13 cellular contexts compared by ENCODE assay signal in the genomic region with DNA sequence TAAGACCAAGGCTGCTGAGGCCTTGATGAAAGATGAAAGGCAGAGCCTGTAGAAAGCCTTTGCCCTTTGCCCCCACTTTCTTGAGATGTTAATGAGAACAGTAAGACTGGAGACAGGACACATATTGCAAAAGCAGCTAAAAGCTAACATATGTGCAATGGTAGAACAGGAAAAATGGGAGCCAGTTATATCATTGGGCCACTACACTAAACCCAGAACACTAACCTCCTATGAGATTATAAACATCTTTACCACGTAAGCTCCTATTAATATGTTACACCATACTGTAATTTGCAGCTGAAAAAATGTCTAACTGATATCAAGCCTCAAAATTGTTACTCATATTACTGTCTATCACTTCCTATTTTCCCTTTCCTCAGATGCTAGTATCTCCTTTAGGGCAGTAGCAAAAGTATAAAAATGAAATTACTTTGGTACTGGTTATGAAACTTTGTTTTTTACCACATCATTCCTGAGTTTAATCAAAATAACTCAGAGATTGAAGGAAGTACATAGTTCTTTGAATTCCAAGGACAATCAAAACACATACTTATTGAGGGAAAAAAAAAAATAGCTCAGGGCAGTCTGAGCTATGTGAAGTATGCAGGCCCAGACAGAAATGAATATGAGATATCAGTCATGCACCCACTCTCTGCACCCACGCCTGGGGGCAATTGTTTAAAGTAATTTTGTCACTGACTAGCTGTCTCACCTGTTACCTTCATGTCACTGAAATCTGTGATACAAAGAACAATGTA. TPM values are rescaled to one million over a fixed set of nuclear protein-coding genes. Genes with fewer than 3 reads are reported as not detected.
DNase-seq lines count a peak whose midpoint lies in the region; ATAC-seq and TF ChIP-seq lines count a peak whose summit lies in the region.
"Had no signal": no experiment of that assay in that cellular context is flagged by ENCODE, and none has a peak within 500 bp of the region (broad histone marks: within the 10 kb centered on the region; RNA-seq: fewer than 3 reads in every experiment).

No MANE protein-coding gene starts in this region.

- peaks cover 38% of the 10 kb centered on the region for H3K4me1 Mint-ChIP-seq in activated B cell treated with CpG ODN at 0.5 μM for 24 hours

- WGBS in suprapubic skin, result 35% methylated on average over 2 of the region's 2 CpGs

- H3K4me1 ChIP-seq in suprapubic skin, result peaks cover 48% of the 10 kb centered on the region

- no peak overlapping the region for H3K4me3 Mint-ChIP-seq in activated B cell treated with CpG ODN at 0.5 μM for 24 hours

- POLR2A ChIA-PET in activated B cell treated with CpG ODN at 0.5 μM for 24 hours (lab: Charles Lee), result interaction anchor here (0.6 to 4.7 kb wide), 5 partner anchors 7 to 194 kb away, joined by 3 to 47 read pairs (median 9); a partner anchor contains a TSS

- peaks cover 22% of the 10 kb centered on the region for H3K36me3 ChIP-seq in suprapubic skin

- TF ChIP-seq POLR2A in suprapubic skin (IDR thresholded peaks at IDR 0.05), result no peak

- CTCF ChIA-PET in activated B cell treated with CpG ODN at 0.5 μM for 24 hours (lab: Charles Lee), result no interaction called here

- intact Hi-C loops in activated B cell treated with CpG ODN at 0.5 μM for 24 hours (cut with micrococcal nuclease), result no loop called here

- ATAC-seq in activated B cell treated with CpG ODN at 0.5 μM for 24 hours (ENCODE audit: low read depth) (no peak), GM19397 (IDR thresholded peaks at IDR 0.05; ENCODE audit: unreplicated experiment) (no peak)
- ATAC-seq: mucosa of descending colon had no signal

- peak; percentile 17 for DNase-seq in NOMO-1 treated with DMSO at 0.1 percent for 48 hours (lab: John Stamatoyannopoulos, UW; ENCODE audit: unreplicated experiment)
- no peak for DNase-seq in NOMO-1 treated with dmso at 0.1 percent for 144 hours (lab: John Stamatoyannopoulos, UW; ENCODE audit: unreplicated experiment)
- no peak for DNase-seq in activated B cell treated with CpG ODN at 0.5 μM for 24 hours
- peak; percentile 70 for DNase-seq in fibroblast of villous mesenchyme (ENCODE audit: low read depth)
- no peak for DNase-seq in suprapubic skin (ENCODE audit: low spot score in 2 of 2)
- DNase-seq in activated CD4-positive, alpha-beta T cell treated with anti-CD3 and anti-CD28 coated beads for 4 hours, result no peak
- no peak for DNase-seq in KBM-7
- DNase-seq: activated CD4-positive, alpha-beta T cell treated with anti-CD3 and anti-CD28 coated beads, Interleukin-2, amount 50 U/mL, for 1 hour; mucosa of descending colon had no signal

- no peaks in the 10 kb centered on the region for H3K27me3 Mint-ChIP-seq in activated B cell treated with CpG ODN at 0.5 μM for 24 hours

- H3K36me3 Mint-ChIP-seq in activated B cell treated with CpG ODN at 0.5 μM for 24 hours (ENCODE audit: low read depth), result peaks cover 76% of the 10 kb centered on the region

- peak overlapping the region; percentile 69 for H3K27ac Mint-ChIP-seq in activated B cell treated with CpG ODN at 0.5 μM for 24 hours

- no peaks in the 10 kb centered on the region for H3K9me3 Mint-ChIP-seq in activated B cell treated with CpG ODN at 0.5 μM for 24 hours

- TF ChIP-seq EP300 in suprapubic skin (IDR thresholded peaks at IDR 0.05), result no peak

- H3K4me3 ChIP-seq in fibroblast of villous mesenchyme (ENCODE audit: low read depth, low read length) (no peak overlapping the region), suprapubic skin (no peak overlapping the region)
- H3K4me3 ChIP-seq: mucosa of descending colon had no signal

- in situ Hi-C loops in KBM-7 (cut with MboI; ENCODE audit: low pct_unique_long_range_greater_than_20kb, low sequenced_read_pairs), result no loop called here

- no peaks in the 10 kb centered on the region for H3K27me3 ChIP-seq in suprapubic skin

- H3K27ac ChIP-seq in suprapubic skin, result peak overlapping the region; percentile 85
- H3K27ac ChIP-seq: 22Rv1, HL-60 had no signal

- no peaks in the 10 kb centered on the region for H3K9me3 ChIP-seq in suprapubic skin
- H3K9me3 ChIP-seq: mucosa of descending colon had no signal

- TF ChIP-seq CTCF in activated B cell treated with CpG ODN at 0.5 μM for 24 hours (IDR thresholded peaks at IDR 0.05), result no peak
- TF ChIP-seq CTCF in fibroblast of villous mesenchyme (IDR thresholded peaks at IDR 0.05; ENCODE audit: insufficient read depth, low read depth, low read length), result no peak
- no peak for TF ChIP-seq CTCF in suprapubic skin (IDR thresholded peaks at IDR 0.05)

RNA-seq across cellular contexts. Expression of a gene that starts 9.1 kb away (rescaled TPM):
- total RNA-seq in activated B cell treated with CpG ODN at 0.5 μM for 24 hours (42.6 and 51.0 TPM in 2 replicates), fibroblast of villous mesenchyme (39.6 and 70.8 TPM in 2 replicates), suprapubic skin (10 to 100 TPM; 14.9 to 27.0 (median 22.6) TPM)

RNA-seq across cellular contexts. Expression of a gene that starts 9.5 kb away (rescaled TPM):
- total RNA-seq in activated B cell treated with CpG ODN at 0.5 μM for 24 hours, result 60.3 and 71.5 TPM in 2 replicates
- 92.0 and 101 TPM in 2 replicates for total RNA-seq in fibroblast of villous mesenchyme
- total RNA-seq in suprapubic skin, result 100 to 1,000 TPM in 1 of 4 donors, 10 to 100 TPM in 3; 48.6 to 121 (median 50.4) TPM

RNA-seq across cellular contexts. Expression of a gene that starts 46.8 kb away (rescaled TPM):
- total RNA-seq in activated B cell treated with CpG ODN at 0.5 μM for 24 hours (not detected in 2 replicates), fibroblast of villous mesenchyme (0.43 TPM in 1 of 2 replicates, not detected in the other), suprapubic skin (10 to 100 TPM; 10.5 to 79.1 (median 49.1) TPM)
- total RNA-seq: NCI-H460 had no signal

Comparison
In these comparisons a context has a peak if more than half of its experiments do, and no peak if none do; other contexts are left out.
1. DNase-seq: peak in NOMO-1 treated with DMSO at 0.1 percent for 48 hours (single experiment) and fibroblast of villous mesenchyme (single experiment); none in NOMO-1 treated with dmso at 0.1 percent for 144 hours (single experiment), activated B cell treated with CpG ODN at 0.5 μM for 24 hours (single experiment), suprapubic skin (0 of 2), activated CD4-positive, alpha-beta T cell treated with anti-CD3 and anti-CD28 coated beads for 4 hours (0 of 2) and KBM-7 (single experiment).